ENCODE assay signal across 8 cellular contexts in the genomic region with DNA sequence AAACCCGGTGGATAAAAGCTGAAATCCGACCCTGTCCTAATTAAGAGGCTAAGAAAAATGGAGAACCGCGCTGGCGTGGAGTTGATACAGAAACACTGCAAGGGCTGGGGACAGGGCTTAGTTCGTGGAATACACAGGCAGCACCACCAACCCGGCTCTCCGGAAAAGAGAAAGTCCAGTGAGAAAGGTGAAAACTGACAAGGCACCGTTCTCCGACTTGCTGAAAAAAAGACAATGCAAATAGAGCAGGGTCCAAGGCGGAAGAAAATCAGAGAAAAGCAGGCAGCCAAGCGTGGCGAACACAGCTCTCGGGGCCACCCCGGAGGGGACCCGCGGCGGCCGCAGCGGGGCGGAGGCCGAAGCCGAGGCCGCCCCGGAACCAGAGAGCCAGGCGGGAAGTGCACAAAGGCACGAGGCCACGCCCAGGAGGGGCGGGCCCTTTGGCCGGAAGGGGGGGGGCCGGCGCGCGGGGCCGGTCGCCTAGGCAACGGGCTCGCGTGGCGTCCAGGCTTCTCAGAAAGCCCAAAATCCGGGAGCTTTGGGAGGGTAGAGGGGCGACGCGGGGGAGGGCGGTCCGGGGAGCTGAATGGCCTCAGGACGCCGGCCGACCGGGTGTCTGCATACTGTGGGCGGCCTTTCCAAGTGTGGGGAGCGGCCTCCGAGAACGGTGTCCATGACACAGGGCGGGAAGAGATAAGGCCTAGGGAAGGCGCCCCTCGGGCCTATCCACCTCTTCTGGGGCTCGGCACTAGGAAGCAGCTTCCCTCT. TPM values are rescaled to one million over a fixed set of nuclear protein-coding genes. Genes with fewer than 3 reads are reported as not detected.
A peak's percentile ranks its signal among the peaks of the same experiment; 100 is the strongest.
DNase-seq lines count a peak whose midpoint lies in the region; ATAC-seq and TF ChIP-seq lines count a peak whose summit lies in the region.

No MANE protein-coding gene starts in this region.

- peak overlapping the region; percentile 100 for H3K4me3 Mint-ChIP-seq in activated T-helper 1 cell treated with anti-CD3 and anti-CD28 coated beads, Interleukin-12 subunit alpha, Interleukin-12 subunit beta, Interleukin-2, Interleukin-4 antibody, amounts not matched to agents 30 ng/mL and 10 ng/mL and 1 ng/mL, durations not matched to agents 14 hours and 24 hours and 36 hours

- H3K4me1 ChIP-seq in Panc1 (ENCODE audit: control insufficient read depth, insufficient read depth, low read length) (no peaks in the 10 kb centered on the region; the same call in 1 of the 2 replicates), esophagus squamous epithelium (peaks cover 0 to 27% (median 15%) of the 10 kb centered on the region in 3 donors)

- POLR2A ChIA-PET in Panc1 (lab: Charles Lee), result interaction anchor here (0.6 to 0.7 kb wide), 4 partner anchors 11 to 556 kb away, joined by 3 to 15 read pairs (median 3); no protein-coding TSS in a partner anchor

- peak in 3 of 4 donors; percentile 48 to 91 (median 87) for TF ChIP-seq POLR2A in esophagus squamous epithelium (IDR thresholded peaks at IDR 0.05)

- H3K27ac ChIP-seq in Panc1 (ENCODE audit: low read length) (peak overlapping the region; percentile 98), esophagus squamous epithelium (peak overlapping the region; percentile 99 to 100 (median 99))

- WGBS in esophagus squamous epithelium, 2 donors, result 0 to 1% methylated on average over 22 to 26 of the region's 58 CpGs

- peak overlapping the region; percentile 88 for H3K4me3 ChIP-seq in Jurkat, Clone E6-1 (ENCODE audit: low read length)
- H3K4me3 ChIP-seq in Panc1 (ENCODE audit: low read depth in 2 of 2, low read length in 2 of 2) (peak overlapping the region; percentile 74 to 81), esophagus squamous epithelium (peak overlapping the region; percentile 77 to 99 (median 95))

- peaks cover 13% of the 10 kb centered on the region for H3K4me1 Mint-ChIP-seq in activated T-helper 1 cell treated with anti-CD3 and anti-CD28 coated beads, Interleukin-12 subunit alpha, Interleukin-12 subunit beta, Interleukin-2, Interleukin-4 antibody, amounts not matched to agents 30 ng/mL and 10 ng/mL and 1 ng/mL, durations not matched to agents 14 hours and 24 hours and 36 hours (ENCODE audit: low read depth)

- H3K36me3 Mint-ChIP-seq in activated T-helper 1 cell treated with anti-CD3 and anti-CD28 coated beads, Interleukin-12 subunit alpha, Interleukin-12 subunit beta, Interleukin-2, Interleukin-4 antibody, amounts not matched to agents 30 ng/mL and 10 ng/mL and 1 ng/mL, durations not matched to agents 14 hours and 24 hours and 36 hours (ENCODE audit: low read depth), result peaks cover 2% of the 10 kb centered on the region

- no TSS peak for BruUV-seq in Panc1 (replicated peaks; lab: Mats Ljungman, UMichigan)

- TF ChIP-seq CTCF in Panc1 (IDR thresholded peaks at IDR 0.05), result no peak
- TF ChIP-seq CTCF in esophagus squamous epithelium (IDR thresholded peaks at IDR 0.05), result no peak

- DNase-seq in DMS153 treated with DMSO at 0.1 percent for 48 hours (lab: John Stamatoyannopoulos, UW; ENCODE audit: unreplicated experiment) (peak; percentile 63), Panc1 (ENCODE audit: low read depth, low spot score) (no peak), esophagus squamous epithelium (lab: John Stamatoyannopoulos, UW) (peak; percentile 67), myocyte (ENCODE audit: low read depth) (peak; percentile 91)
- peak; percentile 70 for DNase-seq in Jurkat, Clone E6-1 (ENCODE audit: low read depth, low spot score)
- DNase-seq in activated T-helper 1 cell treated with anti-CD3 and anti-CD28 coated beads, Interleukin-12 subunit alpha, Interleukin-12 subunit beta, Interleukin-2, Interleukin-4 antibody, amounts not matched to agents 30 ng/mL and 10 ng/mL and 1 ng/mL, durations not matched to agents 14 hours and 24 hours and 36 hours (ENCODE audit: low spot score), result peak; percentile 79
- peak; percentile 70 to 81 for DNase-seq in stimulated activated CD8-positive, alpha-beta memory T cell treated with anti-CD3 and anti-CD28 coated beads, Interleukin-7, amount 100 ng/mL, for 48 hours (ENCODE audit: extremely low read depth in 1 of 2, low read depth in 1 of 2)

- no peaks in the 10 kb centered on the region for H3K9me3 ChIP-seq in Panc1 (ENCODE audit: control insufficient read depth, insufficient read depth, low read depth, low read length)
- no peaks in the 10 kb centered on the region for H3K9me3 ChIP-seq in esophagus squamous epithelium

- in situ Hi-C loops in Panc1 (cut with HindIII; ENCODE audit: low pct_unique_long_range_greater_than_20kb, low sequenced_read_pairs), result no loop called here

- CTCF ChIA-PET in Panc1 (lab: Charles Lee), result no interaction called here

- peak; percentile 25 for ATAC-seq in GM21576 (IDR thresholded peaks at IDR 0.05; ENCODE audit: unreplicated experiment)
- ATAC-seq in Panc1, result peak; percentile 59

- H3K27me3 ChIP-seq in Panc1 (ENCODE audit: control insufficient read depth, insufficient read depth, low read length), result no peaks in the 10 kb centered on the region
- H3K27me3 ChIP-seq in esophagus squamous epithelium, result no peaks in the 10 kb centered on the region

- H3K27ac Mint-ChIP-seq in activated T-helper 1 cell treated with anti-CD3 and anti-CD28 coated beads, Interleukin-12 subunit alpha, Interleukin-12 subunit beta, Interleukin-2, Interleukin-4 antibody, amounts not matched to agents 30 ng/mL and 10 ng/mL and 1 ng/mL, durations not matched to agents 14 hours and 24 hours and 36 hours, result peak overlapping the region; percentile 100

- no peaks in the 10 kb centered on the region for H3K9me3 Mint-ChIP-seq in activated T-helper 1 cell treated with anti-CD3 and anti-CD28 coated beads, Interleukin-12 subunit alpha, Interleukin-12 subunit beta, Interleukin-2, Interleukin-4 antibody, amounts not matched to agents 30 ng/mL and 10 ng/mL and 1 ng/mL, durations not matched to agents 14 hours and 24 hours and 36 hours

- peaks cover 9% of the 10 kb centered on the region; the same call in 1 of the 2 replicates for H3K36me3 ChIP-seq in Panc1 (ENCODE audit: control insufficient read depth, insufficient read depth, low read length)
- no peaks in the 10 kb centered on the region for H3K36me3 ChIP-seq in esophagus squamous epithelium

- intact Hi-C loops in Panc1 (cut with micrococcal nuclease; ENCODE audit: unreplicated experiment), result no loop called here
- intact Hi-C loops in activated T-helper 1 cell treated with anti-CD3 and anti-CD28 coated beads, Interleukin-12 subunit alpha, Interleukin-12 subunit beta, Interleukin-2, Interleukin-4 antibody, amounts not matched to agents 30 ng/mL and 10 ng/mL and 1 ng/mL, durations not matched to agents 14 hours and 24 hours and 36 hours (cut with micrococcal nuclease), result loop anchor here (2.0 to 10.0 kb wide), 5 partner anchors 150 to 1797 kb away; a partner anchor contains a TSS
- intact Hi-C loops in esophagus squamous epithelium (cut with DNase I), result loop anchor here (10.0 kb wide), 1 partner anchor 97 kb away; a partner anchor contains a TSS

- H3K27me3 Mint-ChIP-seq in activated T-helper 1 cell treated with anti-CD3 and anti-CD28 coated beads, Interleukin-12 subunit alpha, Interleukin-12 subunit beta, Interleukin-2, Interleukin-4 antibody, amounts not matched to agents 30 ng/mL and 10 ng/mL and 1 ng/mL, durations not matched to agents 14 hours and 24 hours and 36 hours (ENCODE audit: insufficient read depth), result peaks cover 3% of the 10 kb centered on the region

RNA-seq across cellular contexts. Expression of a gene that starts 1.2 kb away (rescaled TPM):
- 20.3 TPM for polyA plus RNA-seq in Jurkat, Clone E6-1 (2012; ENCODE audit: insufficient read depth, insufficient read length)
- total RNA-seq in Panc1 (2021; ENCODE audit: unreplicated experiment) (9.2 TPM), esophagus squamous epithelium (10 to 100 TPM in 2 of 4 donors, 1 to 10 TPM in 2; 6.3 to 15.4 (median 8.7) TPM), myocyte (7.6 and 9.3 TPM in 2 replicates)
- 13.2 TPM for polyA plus RNA-seq in Panc1 (2012; ENCODE audit: insufficient read length)
- 15.9 and 16.4 TPM in 2 replicates for total RNA-seq in activated T-helper 1 cell treated with anti-CD3 and anti-CD28 coated beads, Interleukin-12 subunit alpha, Interleukin-12 subunit beta, Interleukin-2, Interleukin-4 antibody, amounts not matched to agents 30 ng/mL and 10 ng/mL and 1 ng/mL, durations not matched to agents 14 hours and 24 hours and 36 hours
- 7.0 TPM for polyA plus RNA-seq in myocyte (2012)

RNA-seq across cellular contexts. Expression of a gene that starts 6.3 kb away (rescaled TPM):
- polyA plus RNA-seq in Jurkat, Clone E6-1 (2012; ENCODE audit: insufficient read depth, insufficient read length), result 62.0 TPM
- total RNA-seq in Panc1 (2021; ENCODE audit: unreplicated experiment), result 31.9 TPM
- 47.5 TPM for polyA plus RNA-seq in Panc1 (2012; ENCODE audit: insufficient read length)
- total RNA-seq in activated T-helper 1 cell treated with anti-CD3 and anti-CD28 coated beads, Interleukin-12 subunit alpha, Interleukin-12 subunit beta, Interleukin-2, Interleukin-4 antibody, amounts not matched to agents 30 ng/mL and 10 ng/mL and 1 ng/mL, durations not matched to agents 14 hours and 24 hours and 36 hours, result 106 and 110 TPM in 2 replicates
- total RNA-seq in esophagus squamous epithelium, result 10 to 100 TPM; 24.9 to 54.9 (median 33.5) TPM
- 55.8 and 59.6 TPM in 2 replicates for total RNA-seq in myocyte
- polyA plus RNA-seq in myocyte (2012), result 46.0 TPM
